ENCODE assay signal across 16 cellular contexts in genomic region chr6:170193326-170193821, GRCh38.
DNase-seq lines count a peak whose midpoint lies in the region; ATAC-seq and TF ChIP-seq lines count a peak whose summit lies in the region.
"Had no signal": no experiment of that assay in that cellular context is flagged by ENCODE, and none has a peak within 500 bp of the region (broad histone marks: within the 10 kb centered on the region; RNA-seq: fewer than 3 reads in every experiment).

No MANE protein-coding gene starts in this region.

- peak; percentile 42 for DNase-seq in right atrium auricular region (ENCODE audit: low spot score)
- DNase-seq in left ventricle myocardium superior, result no peak
- peak; percentile 88 for DNase-seq in esophagus muscularis mucosa (ENCODE audit: extremely low spot score)
- peak; percentile 69 for DNase-seq in osteocyte (ENCODE audit: extremely low spot score, unreplicated experiment)
- DNase-seq in effector CD4-positive, alpha-beta T cell, result no peak
- DNase-seq in SW480 (ENCODE audit: low spot score), result no peak
- DNase-seq: 8988T; CD4-positive, alpha-beta memory T cell; DMS79 treated with DMSO at 0.1 percent for 48 hours; GF-D8; GM23248 had no signal

- 96% methylated on average over 8 of the region's 13 CpGs for WGBS in esophagus muscularis mucosa

- no peaks in the 10 kb centered on the region for H3K4me1 Mint-ChIP-seq in osteocyte (ENCODE audit: unreplicated experiment)
- H3K4me1 Mint-ChIP-seq: CD14-positive monocyte; CD4-positive, alpha-beta memory T cell had no signal

- H3K9me3 ChIP-seq in right atrium auricular region, result peaks cover 12 to 29% of the 10 kb centered on the region in 2 donors
- peaks cover 0 to 25% (median 12%) of the 10 kb centered on the region in 4 donors for H3K9me3 ChIP-seq in esophagus muscularis mucosa

- TF ChIP-seq CTCF in right atrium auricular region (IDR thresholded peaks at IDR 0.05) (no peak), esophagus muscularis mucosa (IDR thresholded peaks at IDR 0.05) (no peak), osteocyte (IDR thresholded peaks at IDR 0.05) (no peak)

- no peaks in the 10 kb centered on the region for H3K4me1 ChIP-seq in right atrium auricular region
- H3K4me1 ChIP-seq in esophagus muscularis mucosa, result no peaks in the 10 kb centered on the region
- H3K4me1 ChIP-seq: HAP-1 had no signal

- H3K4me3 Mint-ChIP-seq in osteocyte (ENCODE audit: unreplicated experiment), result no peak overlapping the region
- H3K4me3 Mint-ChIP-seq: CD14-positive monocyte; CD4-positive, alpha-beta memory T cell had no signal

- H3K9me3 Mint-ChIP-seq in osteocyte (ENCODE audit: unreplicated experiment), result peaks cover 40% of the 10 kb centered on the region

- H3K27ac ChIP-seq in right atrium auricular region, result no peak overlapping the region
- no peak overlapping the region for H3K27ac ChIP-seq in esophagus muscularis mucosa (replicated peaks in 1 of 4)
- H3K27ac ChIP-seq: BLaER1, GM23248 had no signal

- no peak for TF ChIP-seq POLR2A in esophagus muscularis mucosa (IDR thresholded peaks at IDR 0.05; ENCODE audit: low read depth)

- H3K27ac Mint-ChIP-seq in osteocyte (ENCODE audit: unreplicated experiment), result no peak overlapping the region
- H3K27ac Mint-ChIP-seq: CD14-positive monocyte; CD4-positive, alpha-beta memory T cell had no signal

- H3K36me3 ChIP-seq in right atrium auricular region, result no peaks in the 10 kb centered on the region
- H3K36me3 ChIP-seq in esophagus muscularis mucosa, result no peaks in the 10 kb centered on the region
- H3K36me3 ChIP-seq: BLaER1, HAP-1 had no signal

- no peak for ATAC-seq in left ventricle myocardium superior
- ATAC-seq in GM21447 (IDR thresholded peaks at IDR 0.05; ENCODE audit: unreplicated experiment), result no peak
- ATAC-seq: HepG2 had no signal

- H3K36me3 Mint-ChIP-seq in osteocyte (ENCODE audit: unreplicated experiment), result no peaks in the 10 kb centered on the region
- H3K36me3 Mint-ChIP-seq: CD14-positive monocyte had no signal

- H3K4me3 ChIP-seq in right atrium auricular region (no peak overlapping the region), esophagus muscularis mucosa (no peak overlapping the region)
- H3K4me3 ChIP-seq: BLaER1, GM23248, HAP-1 had no signal

- intact Hi-C loops in left ventricle myocardium superior (cut with micrococcal nuclease) (no loop called here), esophagus muscularis mucosa (cut with DNase I) (no loop called here)

- no peaks in the 10 kb centered on the region for H3K27me3 Mint-ChIP-seq in osteocyte (ENCODE audit: unreplicated experiment)

- no peak for TF ChIP-seq EP300 in esophagus muscularis mucosa (IDR thresholded peaks at IDR 0.05)

- no peaks in the 10 kb centered on the region for H3K27me3 ChIP-seq in right atrium auricular region
- peaks cover 0 to 11% (median 0%) of the 10 kb centered on the region in 4 donors for H3K27me3 ChIP-seq in esophagus muscularis mucosa
- H3K27me3 ChIP-seq: BLaER1 had no signal

Comparison
In these comparisons a context has a peak if more than half of its experiments do, and no peak if none do; other contexts are left out.
1. DNase-seq: peak in right atrium auricular region (single experiment), esophagus muscularis mucosa (single experiment) and osteocyte (single experiment); none in left ventricle myocardium superior (single experiment), effector CD4-positive, alpha-beta T cell (single experiment) and SW480 (single experiment).